In genomic region chr3:195542261-195542660, GRCh38 we compare ENCODE assay signal across 2 cellular contexts.
TF ChIP-seq lines count a peak whose summit lies in the region.

No MANE protein-coding gene starts in this region.

TF ChIP-seq in HCT116, 20 proteins besides CTCF, POLR2A, EP300 and RAD21 (continued from another document):
- TF ChIP-seq, protein P1, sequence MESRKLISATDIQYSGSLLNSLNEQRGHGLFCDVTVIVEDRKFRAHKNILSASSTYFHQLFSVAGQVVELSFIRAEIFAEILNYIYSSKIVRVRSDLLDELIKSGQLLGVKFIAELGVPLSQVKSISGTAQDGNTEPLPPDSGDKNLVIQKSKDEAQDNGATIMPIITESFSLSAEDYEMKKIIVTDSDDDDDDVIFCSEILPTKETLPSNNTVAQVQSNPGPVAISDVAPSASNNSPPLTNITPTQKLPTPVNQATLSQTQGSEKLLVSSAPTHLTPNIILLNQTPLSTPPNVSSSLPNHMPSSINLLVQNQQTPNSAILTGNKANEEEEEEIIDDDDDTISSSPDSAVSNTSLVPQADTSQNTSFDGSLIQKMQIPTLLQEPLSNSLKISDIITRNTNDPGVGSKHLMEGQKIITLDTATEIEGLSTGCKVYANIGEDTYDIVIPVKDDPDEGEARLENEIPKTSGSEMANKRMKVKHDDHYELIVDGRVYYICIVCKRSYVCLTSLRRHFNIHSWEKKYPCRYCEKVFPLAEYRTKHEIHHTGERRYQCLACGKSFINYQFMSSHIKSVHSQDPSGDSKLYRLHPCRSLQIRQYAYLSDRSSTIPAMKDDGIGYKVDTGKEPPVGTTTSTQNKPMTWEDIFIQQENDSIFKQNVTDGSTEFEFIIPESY (IDR thresholded peaks at IDR 0.05; ENCODE audit: extremely low read depth, insufficient replicate concordance, low read length): no peak
- TF ChIP-seq ZFX (IDR thresholded peaks at IDR 0.05) (no peak), SIN3A (IDR thresholded peaks at IDR 0.05; ENCODE audit: low read depth) (no peak), ELF1 (IDR thresholded peaks at IDR 0.05; ENCODE audit: borderline replicate concordance, low read depth) (no peak), EGR1 (IDR thresholded peaks at IDR 0.05; ENCODE audit: low read depth) (no peak), SRF (IDR thresholded peaks at IDR 0.05; ENCODE audit: low read depth) (no peak), EZH2phosphoT487 (IDR thresholded peaks at IDR 0.05; ENCODE audit: borderline replicate concordance) (no peak), JUND (IDR thresholded peaks at IDR 0.05) (no peak)
- TF ChIP-seq, protein P2, sequence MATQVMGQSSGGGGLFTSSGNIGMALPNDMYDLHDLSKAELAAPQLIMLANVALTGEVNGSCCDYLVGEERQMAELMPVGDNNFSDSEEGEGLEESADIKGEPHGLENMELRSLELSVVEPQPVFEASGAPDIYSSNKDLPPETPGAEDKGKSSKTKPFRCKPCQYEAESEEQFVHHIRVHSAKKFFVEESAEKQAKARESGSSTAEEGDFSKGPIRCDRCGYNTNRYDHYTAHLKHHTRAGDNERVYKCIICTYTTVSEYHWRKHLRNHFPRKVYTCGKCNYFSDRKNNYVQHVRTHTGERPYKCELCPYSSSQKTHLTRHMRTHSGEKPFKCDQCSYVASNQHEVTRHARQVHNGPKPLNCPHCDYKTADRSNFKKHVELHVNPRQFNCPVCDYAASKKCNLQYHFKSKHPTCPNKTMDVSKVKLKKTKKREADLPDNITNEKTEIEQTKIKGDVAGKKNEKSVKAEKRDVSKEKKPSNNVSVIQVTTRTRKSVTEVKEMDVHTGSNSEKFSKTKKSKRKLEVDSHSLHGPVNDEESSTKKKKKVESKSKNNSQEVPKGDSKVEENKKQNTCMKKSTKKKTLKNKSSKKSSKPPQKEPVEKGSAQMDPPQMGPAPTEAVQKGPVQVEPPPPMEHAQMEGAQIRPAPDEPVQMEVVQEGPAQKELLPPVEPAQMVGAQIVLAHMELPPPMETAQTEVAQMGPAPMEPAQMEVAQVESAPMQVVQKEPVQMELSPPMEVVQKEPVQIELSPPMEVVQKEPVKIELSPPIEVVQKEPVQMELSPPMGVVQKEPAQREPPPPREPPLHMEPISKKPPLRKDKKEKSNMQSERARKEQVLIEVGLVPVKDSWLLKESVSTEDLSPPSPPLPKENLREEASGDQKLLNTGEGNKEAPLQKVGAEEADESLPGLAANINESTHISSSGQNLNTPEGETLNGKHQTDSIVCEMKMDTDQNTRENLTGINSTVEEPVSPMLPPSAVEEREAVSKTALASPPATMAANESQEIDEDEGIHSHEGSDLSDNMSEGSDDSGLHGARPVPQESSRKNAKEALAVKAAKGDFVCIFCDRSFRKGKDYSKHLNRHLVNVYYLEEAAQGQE (IDR thresholded peaks at IDR 0.05; ENCODE audit: low read depth): no peak
- TF ChIP-seq, protein P3, sequence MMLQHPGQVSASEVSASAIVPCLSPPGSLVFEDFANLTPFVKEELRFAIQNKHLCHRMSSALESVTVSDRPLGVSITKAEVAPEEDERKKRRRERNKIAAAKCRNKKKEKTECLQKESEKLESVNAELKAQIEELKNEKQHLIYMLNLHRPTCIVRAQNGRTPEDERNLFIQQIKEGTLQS (IDR thresholded peaks at IDR 0.05): no peak

TF ChIP-seq in WTC11, 78 proteins besides CTCF, POLR2A, EP300 and RAD21 (continued from another document):
- TF ChIP-seq, protein P4, sequence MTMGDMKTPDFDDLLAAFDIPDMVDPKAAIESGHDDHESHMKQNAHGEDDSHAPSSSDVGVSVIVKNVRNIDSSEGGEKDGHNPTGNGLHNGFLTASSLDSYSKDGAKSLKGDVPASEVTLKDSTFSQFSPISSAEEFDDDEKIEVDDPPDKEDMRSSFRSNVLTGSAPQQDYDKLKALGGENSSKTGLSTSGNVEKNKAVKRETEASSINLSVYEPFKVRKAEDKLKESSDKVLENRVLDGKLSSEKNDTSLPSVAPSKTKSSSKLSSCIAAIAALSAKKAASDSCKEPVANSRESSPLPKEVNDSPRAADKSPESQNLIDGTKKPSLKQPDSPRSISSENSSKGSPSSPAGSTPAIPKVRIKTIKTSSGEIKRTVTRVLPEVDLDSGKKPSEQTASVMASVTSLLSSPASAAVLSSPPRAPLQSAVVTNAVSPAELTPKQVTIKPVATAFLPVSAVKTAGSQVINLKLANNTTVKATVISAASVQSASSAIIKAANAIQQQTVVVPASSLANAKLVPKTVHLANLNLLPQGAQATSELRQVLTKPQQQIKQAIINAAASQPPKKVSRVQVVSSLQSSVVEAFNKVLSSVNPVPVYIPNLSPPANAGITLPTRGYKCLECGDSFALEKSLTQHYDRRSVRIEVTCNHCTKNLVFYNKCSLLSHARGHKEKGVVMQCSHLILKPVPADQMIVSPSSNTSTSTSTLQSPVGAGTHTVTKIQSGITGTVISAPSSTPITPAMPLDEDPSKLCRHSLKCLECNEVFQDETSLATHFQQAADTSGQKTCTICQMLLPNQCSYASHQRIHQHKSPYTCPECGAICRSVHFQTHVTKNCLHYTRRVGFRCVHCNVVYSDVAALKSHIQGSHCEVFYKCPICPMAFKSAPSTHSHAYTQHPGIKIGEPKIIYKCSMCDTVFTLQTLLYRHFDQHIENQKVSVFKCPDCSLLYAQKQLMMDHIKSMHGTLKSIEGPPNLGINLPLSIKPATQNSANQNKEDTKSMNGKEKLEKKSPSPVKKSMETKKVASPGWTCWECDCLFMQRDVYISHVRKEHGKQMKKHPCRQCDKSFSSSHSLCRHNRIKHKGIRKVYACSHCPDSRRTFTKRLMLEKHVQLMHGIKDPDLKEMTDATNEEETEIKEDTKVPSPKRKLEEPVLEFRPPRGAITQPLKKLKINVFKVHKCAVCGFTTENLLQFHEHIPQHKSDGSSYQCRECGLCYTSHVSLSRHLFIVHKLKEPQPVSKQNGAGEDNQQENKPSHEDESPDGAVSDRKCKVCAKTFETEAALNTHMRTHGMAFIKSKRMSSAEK (CRISPR knock-in tag; IDR thresholded peaks at IDR 0.05; ENCODE audit: borderline replicate concordance): no peak
- no peak for TF ChIP-seq MXD4 (CRISPR knock-in tag; IDR thresholded peaks at IDR 0.05; ENCODE audit: borderline replicate concordance)
- TF ChIP-seq, protein P5, sequence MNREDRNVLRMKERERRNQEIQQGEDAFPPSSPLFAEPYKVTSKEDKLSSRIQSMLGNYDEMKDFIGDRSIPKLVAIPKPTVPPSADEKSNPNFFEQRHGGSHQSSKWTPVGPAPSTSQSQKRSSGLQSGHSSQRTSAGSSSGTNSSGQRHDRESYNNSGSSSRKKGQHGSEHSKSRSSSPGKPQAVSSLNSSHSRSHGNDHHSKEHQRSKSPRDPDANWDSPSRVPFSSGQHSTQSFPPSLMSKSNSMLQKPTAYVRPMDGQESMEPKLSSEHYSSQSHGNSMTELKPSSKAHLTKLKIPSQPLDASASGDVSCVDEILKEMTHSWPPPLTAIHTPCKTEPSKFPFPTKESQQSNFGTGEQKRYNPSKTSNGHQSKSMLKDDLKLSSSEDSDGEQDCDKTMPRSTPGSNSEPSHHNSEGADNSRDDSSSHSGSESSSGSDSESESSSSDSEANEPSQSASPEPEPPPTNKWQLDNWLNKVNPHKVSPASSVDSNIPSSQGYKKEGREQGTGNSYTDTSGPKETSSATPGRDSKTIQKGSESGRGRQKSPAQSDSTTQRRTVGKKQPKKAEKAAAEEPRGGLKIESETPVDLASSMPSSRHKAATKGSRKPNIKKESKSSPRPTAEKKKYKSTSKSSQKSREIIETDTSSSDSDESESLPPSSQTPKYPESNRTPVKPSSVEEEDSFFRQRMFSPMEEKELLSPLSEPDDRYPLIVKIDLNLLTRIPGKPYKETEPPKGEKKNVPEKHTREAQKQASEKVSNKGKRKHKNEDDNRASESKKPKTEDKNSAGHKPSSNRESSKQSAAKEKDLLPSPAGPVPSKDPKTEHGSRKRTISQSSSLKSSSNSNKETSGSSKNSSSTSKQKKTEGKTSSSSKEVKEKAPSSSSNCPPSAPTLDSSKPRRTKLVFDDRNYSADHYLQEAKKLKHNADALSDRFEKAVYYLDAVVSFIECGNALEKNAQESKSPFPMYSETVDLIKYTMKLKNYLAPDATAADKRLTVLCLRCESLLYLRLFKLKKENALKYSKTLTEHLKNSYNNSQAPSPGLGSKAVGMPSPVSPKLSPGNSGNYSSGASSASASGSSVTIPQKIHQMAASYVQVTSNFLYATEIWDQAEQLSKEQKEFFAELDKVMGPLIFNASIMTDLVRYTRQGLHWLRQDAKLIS (CRISPR knock-in tag; IDR thresholded peaks at IDR 0.05; ENCODE audit: borderline replicate concordance): no peak
- TF ChIP-seq, protein P6, sequence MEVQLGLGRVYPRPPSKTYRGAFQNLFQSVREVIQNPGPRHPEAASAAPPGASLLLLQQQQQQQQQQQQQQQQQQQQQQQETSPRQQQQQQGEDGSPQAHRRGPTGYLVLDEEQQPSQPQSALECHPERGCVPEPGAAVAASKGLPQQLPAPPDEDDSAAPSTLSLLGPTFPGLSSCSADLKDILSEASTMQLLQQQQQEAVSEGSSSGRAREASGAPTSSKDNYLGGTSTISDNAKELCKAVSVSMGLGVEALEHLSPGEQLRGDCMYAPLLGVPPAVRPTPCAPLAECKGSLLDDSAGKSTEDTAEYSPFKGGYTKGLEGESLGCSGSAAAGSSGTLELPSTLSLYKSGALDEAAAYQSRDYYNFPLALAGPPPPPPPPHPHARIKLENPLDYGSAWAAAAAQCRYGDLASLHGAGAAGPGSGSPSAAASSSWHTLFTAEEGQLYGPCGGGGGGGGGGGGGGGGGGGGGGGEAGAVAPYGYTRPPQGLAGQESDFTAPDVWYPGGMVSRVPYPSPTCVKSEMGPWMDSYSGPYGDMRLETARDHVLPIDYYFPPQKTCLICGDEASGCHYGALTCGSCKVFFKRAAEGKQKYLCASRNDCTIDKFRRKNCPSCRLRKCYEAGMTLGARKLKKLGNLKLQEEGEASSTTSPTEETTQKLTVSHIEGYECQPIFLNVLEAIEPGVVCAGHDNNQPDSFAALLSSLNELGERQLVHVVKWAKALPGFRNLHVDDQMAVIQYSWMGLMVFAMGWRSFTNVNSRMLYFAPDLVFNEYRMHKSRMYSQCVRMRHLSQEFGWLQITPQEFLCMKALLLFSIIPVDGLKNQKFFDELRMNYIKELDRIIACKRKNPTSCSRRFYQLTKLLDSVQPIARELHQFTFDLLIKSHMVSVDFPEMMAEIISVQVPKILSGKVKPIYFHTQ (CRISPR knock-in tag; IDR thresholded peaks at IDR 0.05): no peak
- TF ChIP-seq ZNF671 (CRISPR knock-in tag; IDR thresholded peaks at IDR 0.05): no peak
- TF ChIP-seq SP1 (CRISPR knock-in tag; conservative IDR thresholded peaks at IDR 0.05): no peak
- TF ChIP-seq, protein P7, sequence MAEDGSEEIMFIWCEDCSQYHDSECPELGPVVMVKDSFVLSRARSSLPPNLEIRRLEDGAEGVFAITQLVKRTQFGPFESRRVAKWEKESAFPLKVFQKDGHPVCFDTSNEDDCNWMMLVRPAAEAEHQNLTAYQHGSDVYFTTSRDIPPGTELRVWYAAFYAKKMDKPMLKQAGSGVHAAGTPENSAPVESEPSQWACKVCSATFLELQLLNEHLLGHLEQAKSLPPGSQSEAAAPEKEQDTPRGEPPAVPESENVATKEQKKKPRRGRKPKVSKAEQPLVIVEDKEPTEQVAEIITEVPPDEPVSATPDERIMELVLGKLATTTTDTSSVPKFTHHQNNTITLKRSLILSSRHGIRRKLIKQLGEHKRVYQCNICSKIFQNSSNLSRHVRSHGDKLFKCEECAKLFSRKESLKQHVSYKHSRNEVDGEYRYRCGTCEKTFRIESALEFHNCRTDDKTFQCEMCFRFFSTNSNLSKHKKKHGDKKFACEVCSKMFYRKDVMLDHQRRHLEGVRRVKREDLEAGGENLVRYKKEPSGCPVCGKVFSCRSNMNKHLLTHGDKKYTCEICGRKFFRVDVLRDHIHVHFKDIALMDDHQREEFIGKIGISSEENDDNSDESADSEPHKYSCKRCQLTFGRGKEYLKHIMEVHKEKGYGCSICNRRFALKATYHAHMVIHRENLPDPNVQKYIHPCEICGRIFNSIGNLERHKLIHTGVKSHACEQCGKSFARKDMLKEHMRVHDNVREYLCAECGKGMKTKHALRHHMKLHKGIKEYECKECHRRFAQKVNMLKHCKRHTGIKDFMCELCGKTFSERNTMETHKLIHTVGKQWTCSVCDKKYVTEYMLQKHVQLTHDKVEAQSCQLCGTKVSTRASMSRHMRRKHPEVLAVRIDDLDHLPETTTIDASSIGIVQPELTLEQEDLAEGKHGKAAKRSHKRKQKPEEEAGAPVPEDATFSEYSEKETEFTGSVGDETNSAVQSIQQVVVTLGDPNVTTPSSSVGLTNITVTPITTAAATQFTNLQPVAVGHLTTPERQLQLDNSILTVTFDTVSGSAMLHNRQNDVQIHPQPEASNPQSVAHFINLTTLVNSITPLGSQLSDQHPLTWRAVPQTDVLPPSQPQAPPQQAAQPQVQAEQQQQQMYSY (CRISPR knock-in tag; IDR thresholded peaks at IDR 0.05): no peak
- TF ChIP-seq, protein P8, sequence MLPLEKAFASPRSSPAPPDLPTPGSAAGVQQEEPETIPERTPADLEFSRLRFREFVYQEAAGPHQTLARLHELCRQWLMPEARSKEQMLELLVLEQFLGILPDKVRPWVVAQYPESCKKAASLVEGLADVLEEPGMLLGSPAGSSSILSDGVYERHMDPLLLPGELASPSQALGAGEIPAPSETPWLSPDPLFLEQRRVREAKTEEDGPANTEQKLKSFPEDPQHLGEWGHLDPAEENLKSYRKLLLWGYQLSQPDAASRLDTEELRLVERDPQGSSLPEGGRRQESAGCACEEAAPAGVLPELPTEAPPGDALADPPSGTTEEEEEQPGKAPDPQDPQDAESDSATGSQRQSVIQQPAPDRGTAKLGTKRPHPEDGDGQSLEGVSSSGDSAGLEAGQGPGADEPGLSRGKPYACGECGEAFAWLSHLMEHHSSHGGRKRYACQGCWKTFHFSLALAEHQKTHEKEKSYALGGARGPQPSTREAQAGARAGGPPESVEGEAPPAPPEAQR (CRISPR knock-in tag; IDR thresholded peaks at IDR 0.05): no peak
- TF ChIP-seq, protein P9, sequence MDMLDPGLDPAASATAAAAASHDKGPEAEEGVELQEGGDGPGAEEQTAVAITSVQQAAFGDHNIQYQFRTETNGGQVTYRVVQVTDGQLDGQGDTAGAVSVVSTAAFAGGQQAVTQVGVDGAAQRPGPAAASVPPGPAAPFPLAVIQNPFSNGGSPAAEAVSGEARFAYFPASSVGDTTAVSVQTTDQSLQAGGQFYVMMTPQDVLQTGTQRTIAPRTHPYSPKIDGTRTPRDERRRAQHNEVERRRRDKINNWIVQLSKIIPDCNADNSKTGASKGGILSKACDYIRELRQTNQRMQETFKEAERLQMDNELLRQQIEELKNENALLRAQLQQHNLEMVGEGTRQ (CRISPR knock-in tag; IDR thresholded peaks at IDR 0.05): no peak
TF ChIP-seq in WTC11: peak in this region for 0.
